In the genomic region with DNA sequence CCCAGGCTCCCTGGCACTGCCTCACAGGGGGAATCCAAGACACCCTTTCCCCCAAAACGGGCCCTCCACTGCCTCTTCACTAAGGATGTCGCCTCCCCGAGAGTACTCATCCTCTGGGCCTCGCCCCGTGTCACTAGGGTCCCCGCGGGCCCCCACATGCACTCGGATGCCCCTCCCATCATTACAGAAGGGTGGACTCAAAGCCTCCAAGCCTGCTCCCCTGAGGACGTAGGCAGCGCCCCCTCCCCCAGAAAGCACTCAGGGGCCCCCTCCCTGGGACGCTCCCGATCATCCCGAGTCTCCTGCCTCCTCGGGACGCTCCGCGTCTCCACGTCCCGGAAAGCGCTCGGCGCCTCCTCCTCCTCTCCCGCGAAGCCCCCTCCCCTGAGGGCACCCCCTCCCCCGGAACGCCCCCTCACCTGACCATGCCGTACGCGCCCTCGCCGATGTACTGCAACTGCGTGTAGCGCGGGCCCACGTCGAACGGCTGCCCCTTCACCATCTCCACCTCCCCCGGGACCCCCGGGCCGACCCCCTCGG, we compare ENCODE assay signal across 8 cellular contexts. TPM values are rescaled to one million over a fixed set of nuclear protein-coding genes. Genes with fewer than 3 reads are reported as not detected.
A peak's percentile ranks its signal among the peaks of the same experiment; 100 is the strongest.
DNase-seq lines count a peak whose midpoint lies in the region; ATAC-seq and TF ChIP-seq lines count a peak whose summit lies in the region.

No MANE protein-coding gene starts in this region.

- H3K27me3 ChIP-seq in PC-9 (ENCODE audit: insufficient read depth, low read depth): no peaks in the 10 kb centered on the region
- no peaks in the 10 kb centered on the region for H3K27me3 ChIP-seq in tibial nerve

- H2AFZ ChIP-seq in PC-9: peak overlapping the region; percentile 70

- H3K36me3 ChIP-seq in PC-9 (ENCODE audit: low read depth) (no peaks in the 10 kb centered on the region), tibial nerve (peaks cover 0 to 28% (median 6%) of the 10 kb centered on the region in 3 donors)

- BruUV-seq in PC-9 (replicated peaks; lab: Mats Ljungman, UMichigan): no TSS peak

- H3K4me1 ChIP-seq in PC-9 (replicated peaks; ENCODE audit: insufficient read depth) (peaks cover 25% of the 10 kb centered on the region), tibial nerve (peaks cover 0 to 31% (median 21%) of the 10 kb centered on the region in 4 donors)

- H3K79me2 ChIP-seq in PC-9 (ENCODE audit: low read depth): no peaks in the 10 kb centered on the region

- no peaks in the 10 kb centered on the region for H4K20me1 ChIP-seq in PC-9 (ENCODE audit: insufficient read depth)

- peaks cover 25% of the 10 kb centered on the region for H3F3A ChIP-seq in PC-9 (ENCODE audit: insufficient read depth, low read depth)

- H3K4me2 ChIP-seq in PC-9: peak overlapping the region; percentile 85

- H3K9me3 ChIP-seq in PC-9 (ENCODE audit: insufficient read depth, low read depth) (no peaks in the 10 kb centered on the region), tibial nerve (no peaks in the 10 kb centered on the region)

- CTCF ChIA-PET in PC-9 (lab: Charles Lee): no interaction called here

- 0 to 1% methylated on average over 15 to 34 of the region's 41 CpGs for WGBS in tibial nerve, 2 donors

- H3K9me2 ChIP-seq in PC-9 (ENCODE audit: insufficient read depth): no peaks in the 10 kb centered on the region

- H3K27ac ChIP-seq in PC-9 (no peak overlapping the region), tibial nerve (peak overlapping the region; percentile 90 to 94 (median 92))

- peak overlapping the region; percentile 90 for H3K4me3 ChIP-seq in PC-9
- peak overlapping the region; percentile 75 for H3K4me3 ChIP-seq in choroid plexus epithelial cell (ENCODE audit: low read depth, low read length)
- peak overlapping the region; percentile 64 to 92 (median 77) for H3K4me3 ChIP-seq in tibial nerve

- POLR2A ChIA-PET in PC-9 (lab: Charles Lee; ENCODE audit: unreplicated experiment): no interaction called here

- no peak for TF ChIP-seq EP300 in tibial nerve (IDR thresholded peaks at IDR 0.05)

- TF ChIP-seq CTCF in PC-9 (conservative IDR thresholded peaks at IDR 0.05) (no peak), choroid plexus epithelial cell (conservative IDR thresholded peaks at IDR 0.05; ENCODE audit: low read depth, low read length) (no peak), tibial nerve (IDR thresholded peaks at IDR 0.05) (no peak)

- no peak for DNase-seq in PC-9
- peak; percentile 15 for DNase-seq in choroid plexus epithelial cell (ENCODE audit: low read depth)
- DNase-seq in medulla oblongata (ENCODE audit: extremely low spot score): peak; percentile 26
- DNase-seq in tibial nerve (ENCODE audit: low spot score in 2 of 2): no peak
- no peak for DNase-seq in NCI-H1694 treated with DMSO at 0.1 percent for 48 hours (lab: John Stamatoyannopoulos, UW)
- no peak for DNase-seq in midbrain (lab: John Stamatoyannopoulos, UW)

- no peak for TF ChIP-seq POLR2A in tibial nerve (IDR thresholded peaks at IDR 0.05)

- intact Hi-C loops in PC-9 (cut with micrococcal nuclease; ENCODE audit: unreplicated experiment): no loop called here

- ATAC-seq in GM18907 (IDR thresholded peaks at IDR 0.05; ENCODE audit: unreplicated experiment) (peak; percentile 5), GM19395 (IDR thresholded peaks at IDR 0.05; ENCODE audit: unreplicated experiment) (no peak)

RNA-seq across cellular contexts. Expression of gene MAPK3, which starts 0.3 kb away (rescaled TPM):
- 113 and 133 TPM in 2 replicates for total RNA-seq in PC-9 (2021)
- total RNA-seq in tibial nerve: 10 to 100 TPM; 65.5 to 93.0 (median 79.5) TPM

RNA-seq across cellular contexts. Expression of gene GDPD3, which starts 9.4 kb away (rescaled TPM):
- total RNA-seq in PC-9 (2021): 27.5 and 32.1 TPM in 2 replicates
- total RNA-seq in tibial nerve: 1 to 10 TPM; 2.8 to 5.2 (median 4.6) TPM

RNA-seq across cellular contexts. Expression of gene YPEL3, which starts 26.7 kb away (rescaled TPM):
- 95.4 and 129 TPM in 2 replicates for total RNA-seq in PC-9 (2021)
- 100 to 1,000 TPM in 2 of 4 donors, 10 to 100 TPM in 2; 81.9 to 197 (median 122) TPM for total RNA-seq in tibial nerve

RNA-seq across cellular contexts. Expression of gene TBX6, which starts 31.0 kb away (rescaled TPM):
- total RNA-seq in PC-9 (2021) (8.3 and 9.6 TPM in 2 replicates), tibial nerve (1 to 10 TPM in 1 of 4 donors, under 1 TPM in 2, not detected in 1; 0.66 to 1.5 (median 0.84) TPM)

RNA-seq across cellular contexts. Expression of gene PPP4C, which starts 46.9 kb away (rescaled TPM):
- total RNA-seq in PC-9 (2021) (246 and 268 TPM in 2 replicates), tibial nerve (10 to 100 TPM; 21.1 to 54.3 (median 34.3) TPM)

Comparison
In these comparisons a context has a peak if more than half of its experiments do, and no peak if none do; other contexts are left out.
1. DNase-seq: peak in choroid plexus epithelial cell (single experiment) and medulla oblongata (single experiment); none in PC-9 (0 of 2), tibial nerve (0 of 2), NCI-H1694 treated with DMSO at 0.1 percent for 48 hours (single experiment) and midbrain (single experiment).
2. Peak in every context shown above with its lines, with median percentiles within 50 percentile points of each other: H3K4me3 ChIP-seq.